ENCODE assay signal across 32 cellular contexts in the genomic region with DNA sequence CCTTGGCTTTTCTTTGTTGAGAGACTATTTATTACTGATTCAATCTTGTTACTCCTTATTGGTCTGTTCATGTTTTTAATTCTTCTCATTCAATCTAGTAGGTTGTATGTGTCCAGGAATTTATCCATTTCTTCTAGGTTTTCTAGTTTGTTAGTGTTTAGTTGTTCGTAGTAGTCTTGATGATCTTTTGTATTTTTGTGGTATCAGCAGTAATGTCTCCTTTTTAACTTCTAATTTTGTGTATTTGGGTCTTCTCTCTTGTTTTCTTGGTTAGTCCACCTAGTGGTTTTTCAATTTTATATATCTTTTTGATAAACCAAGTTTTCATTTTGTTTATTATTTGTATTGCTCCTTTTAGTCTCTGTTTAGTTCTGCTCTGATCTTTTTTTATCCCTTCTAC.
"Had no signal": no experiment of that assay in that cellular context is flagged by ENCODE, and none has a peak within 500 bp of the region (broad histone marks: within the 10 kb centered on the region; RNA-seq: fewer than 3 reads in every experiment).

No MANE protein-coding gene starts in this region.

- H3K9me3 ChIP-seq: body of pancreas had no signal

- DNase-seq: activated effector memory CD4-positive, alpha-beta T cell treated with anti-CD3 and anti-CD28 coated beads, Interleukin-2, amount 50 U/mL, for 16 hours; activated effector memory CD4-positive, alpha-beta T cell treated with Interleukin-2 at 50 U/mL for 16 hours; activated gamma-delta T cell; activated gamma-delta T cell treated with Interleukin-2 at 50 U/mL for 16 hours; activated naive CD4-positive, alpha-beta T cell; activated naive CD4-positive, alpha-beta T cell treated with anti-CD3 and anti-CD28 coated beads for 36 hours; activated naive CD4-positive, alpha-beta T cell treated with anti-CD3 and anti-CD28 coated beads, Interleukin-2, amount 10 ng/mL, durations not matched to agents 7 days and 5 days; activated naive CD4-positive, alpha-beta T cell treated with anti-CD3 and anti-CD28 coated beads, Interleukin-2, amount 50 U/mL, for 16 hours; activated naive CD4-positive, alpha-beta T cell treated with Interleukin-2 at 50 U/mL for 16 hours; activated naive CD8-positive, alpha-beta T cell treated with anti-CD3 and anti-CD28 coated beads for 36 hours; activated naive CD8-positive, alpha-beta T cell treated with anti-CD3 and anti-CD28 coated beads, Interleukin-2, amount 10 ng/mL, durations not matched to agents 7 days and 5 days; activated naive CD8-positive, alpha-beta T cell treated with anti-CD3 and anti-CD28 coated beads, Interleukin-2, amount 50 U/mL, for 24 hours; activated T-cell treated with anti-CD3 and anti-CD28 coated beads, Interleukin-2, amount 50 U/mL, for 4 hours; activated T-cell treated with anti-CD3 and anti-CD28 coated beads, Interleukin-2, amount 50 U/mL, for 48 hours; activated T-cell treated with anti-CD3 and anti-CD28 coated beads, Interleukin-2, amount 50 U/mL, for 72 hours; adrenal gland; amniotic stem cell; amygdala; anterior cingulate cortex; aorta; body of pancreas; brain microvascular endothelial cell; caudate nucleus; central memory CD4-positive, alpha-beta T cell; cerebellar nuclear complex had no signal

- H3K4me3 ChIP-seq: adrenal gland, ascending aorta, body of pancreas, breast epithelium, cardiac muscle cell had no signal

- FAIRE-seq: astrocyte, bronchial epithelial cell had no signal

- H3K27me3 ChIP-seq: adrenal gland, ascending aorta, body of pancreas, brain microvascular endothelial cell, breast epithelium, cardiac muscle cell had no signal

- H3K4me1 ChIP-seq: adrenal gland, ascending aorta, body of pancreas, breast epithelium had no signal

- H3K36me3 ChIP-seq: adrenal gland, ascending aorta, brain microvascular endothelial cell, breast epithelium, cardiac muscle cell had no signal

- H3K27ac ChIP-seq: adrenal gland, ascending aorta, body of pancreas, brain microvascular endothelial cell, breast epithelium, cardiac muscle cell had no signal

- ATAC-seq: activated naive CD4-positive, alpha-beta T cell treated with anti-CD3 and anti-CD28 coated beads, Interleukin-2, amount 50 U/mL, for 72 hours; activated naive CD8-positive, alpha-beta T cell treated with anti-CD3 and anti-CD28 coated beads, Interleukin-2, amount 50 U/mL, for 24 hours; activated T-cell treated with anti-CD3 and anti-CD28 coated beads, Interleukin-2, amount 50 U/mL, for 4 hours; activated T-cell treated with anti-CD3 and anti-CD28 coated beads, Interleukin-2, amount 50 U/mL, for 72 hours; activated T-helper 17 cell treated with anti-CD3 and anti-CD28 coated beads, Interleukin-2, amount 50 U/mL, for 72 hours; body of pancreas had no signal
